ENCODE assay signal across 23 cellular contexts in the genomic region with DNA sequence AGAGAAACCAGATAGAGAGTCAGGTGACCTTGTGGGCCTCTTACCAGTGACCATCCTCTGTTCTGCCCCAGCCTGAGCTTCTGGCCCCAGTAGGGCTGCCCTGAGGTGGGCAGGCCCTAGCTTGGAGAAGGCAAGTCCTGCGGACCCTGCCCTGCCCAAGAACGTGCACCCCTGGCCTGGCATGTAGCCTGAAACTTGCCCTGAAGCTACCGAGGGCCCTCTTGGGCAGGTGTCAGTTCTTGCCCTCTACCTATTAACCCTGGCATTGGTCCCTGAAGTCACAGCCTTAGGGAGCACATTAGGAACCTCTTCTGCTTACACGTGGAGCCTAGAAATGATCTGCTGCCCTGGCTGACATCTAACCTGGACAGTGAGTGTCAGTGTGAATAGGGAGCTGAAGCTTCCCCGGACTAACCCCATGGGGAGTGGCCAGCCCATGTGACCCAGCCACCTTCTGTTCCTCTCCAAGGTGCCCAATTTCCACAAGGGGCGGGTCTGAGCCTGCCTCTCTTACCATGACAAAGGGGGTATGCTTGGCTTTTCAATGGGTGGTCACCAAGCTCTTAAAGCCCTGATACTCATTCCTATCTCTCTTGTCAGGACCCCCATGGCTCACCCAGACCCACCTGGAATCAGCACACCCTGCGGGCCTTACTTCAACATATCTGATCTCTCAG.
"Had no signal": no experiment of that assay in that cellular context is flagged by ENCODE, and none has a peak within 500 bp of the region (broad histone marks: within the 10 kb centered on the region; RNA-seq: fewer than 3 reads in every experiment).

No MANE protein-coding gene starts in this region.

- H3K79me2 ChIP-seq: hepatocyte had no signal

- H3K4me1 ChIP-seq: adrenal gland, ascending aorta, lower lobe of right lung, neural progenitor cell, psoas muscle, upper lobe of right lung had no signal

- H3K4me3 Mint-ChIP-seq: activated CD8-positive, alpha-beta T cell treated with anti-CD3 and anti-CD28 coated beads, Interleukin-2, amount 10 ng/mL, durations not matched to agents 7 days and 5 days; activated naive CD8-positive, alpha-beta T cell; naive thymus-derived CD8-positive, alpha-beta T cell; neural progenitor cell had no signal

- H3K27ac ChIP-seq: adrenal gland, ascending aorta, brain microvascular endothelial cell, hepatocyte, lower lobe of right lung, neural progenitor cell, ovary, psoas muscle, right atrium auricular region, spleen, upper lobe of right lung, WERI-Rb-1 had no signal

- ATAC-seq: activated CD8-positive, alpha-beta T cell treated with anti-CD3 and anti-CD28 coated beads, Interleukin-2, amount 10 ng/mL, durations not matched to agents 7 days and 5 days; naive thymus-derived CD8-positive, alpha-beta T cell; stimulated activated naive CD8-positive, alpha-beta T cell treated with anti-CD3 and anti-CD28 coated beads, Interleukin-15, Interleukin-2, amounts not matched to agents 100 U/mL and 50 U/mL, for 24 hours had no signal

- H3K27ac Mint-ChIP-seq: activated CD8-positive, alpha-beta T cell treated with anti-CD3 and anti-CD28 coated beads, Interleukin-2, amount 10 ng/mL, durations not matched to agents 7 days and 5 days; activated naive CD8-positive, alpha-beta T cell; naive thymus-derived CD8-positive, alpha-beta T cell; neural progenitor cell had no signal

- DNase-seq: activated CD4-positive, alpha-beta T cell treated with anti-CD3 and anti-CD28 coated beads for 1 hour; activated CD4-positive, alpha-beta T cell treated with anti-CD3 and anti-CD28 coated beads, Interleukin-2, amount 50 U/mL, for 1 hour; activated T-cell treated with anti-CD3 and anti-CD28 coated beads, Interleukin-2, amount 50 U/mL, for 1 hour; brain microvascular endothelial cell; effector CD8-positive, alpha-beta T cell; foreskin melanocyte; kidney; lower lobe of right lung; naive thymus-derived CD8-positive, alpha-beta T cell; ovary; spleen; upper lobe of right lung had no signal

- H3K36me3 ChIP-seq: adrenal gland, ascending aorta, brain microvascular endothelial cell, lower lobe of right lung, neural progenitor cell, ovary, right atrium auricular region, spleen, upper lobe of right lung, WERI-Rb-1 had no signal

- H3K9ac ChIP-seq: neural progenitor cell had no signal

- H3K4me2 ChIP-seq: hepatocyte, neural progenitor cell had no signal

- H2AFZ ChIP-seq: hepatocyte, neural progenitor cell had no signal

- H3K4me3 ChIP-seq: adrenal gland, ascending aorta, hepatocyte, lower lobe of right lung, neural progenitor cell, ovary, psoas muscle, right atrium auricular region, spleen, upper lobe of right lung had no signal

- H3K9me3 Mint-ChIP-seq: naive thymus-derived CD8-positive, alpha-beta T cell; neural progenitor cell had no signal

- H3K27me3 ChIP-seq: adrenal gland, ascending aorta, brain microvascular endothelial cell, hepatocyte, ovary, right atrium auricular region had no signal

- H3K4me1 Mint-ChIP-seq: neural progenitor cell had no signal

- FAIRE-seq: kidney, TTC549 had no signal

- H3K9me3 ChIP-seq: adrenal gland, ascending aorta, lower lobe of right lung, ovary, psoas muscle, right atrium auricular region, spleen, upper lobe of right lung had no signal

- H3K36me3 Mint-ChIP-seq: activated naive CD8-positive, alpha-beta T cell; naive thymus-derived CD8-positive, alpha-beta T cell had no signal
